Comparison of ENCODE assay signal across 23 cellular contexts in genomic region chr10:64219271-64220025, GRCh38.
"Had no signal": no experiment of that assay in that cellular context is flagged by ENCODE, and none has a peak within 500 bp of the region (broad histone marks: within the 10 kb centered on the region; RNA-seq: fewer than 3 reads in every experiment).

No MANE protein-coding gene starts in this region.

- DNase-seq: cortex of kidney; dorsolateral prefrontal cortex; effector CD4-positive, alpha-beta T cell; gastrocnemius medialis; head of caudate nucleus; left cardiac atrium; left lung; mesenchymal stem cell; midbrain; naive thymus-derived CD8-positive, alpha-beta T cell; occipital lobe; ovary; posterior cingulate gyrus; psoas muscle; right cardiac atrium; sigmoid colon; stimulated activated CD4-positive, alpha-beta T cell treated with anti-CD3 and anti-CD28 coated beads, Interleukin-2, amount 100 ng/mL, for 24 hours; stimulated activated CD4-positive, alpha-beta T cell treated with anti-CD3 and anti-CD28 coated beads, Interleukin-4, amount 100 ng/mL, for 24 hours; stimulated activated naive CD8-positive, alpha-beta T cell treated with anti-CD3 and anti-CD28 coated beads, Interleukin-15, Interleukin-2, amounts not matched to agents 100 U/mL and 50 U/mL, for 24 hours; substantia nigra; testis; tibial artery; upper lobe of left lung had no signal

- H3K36me3 ChIP-seq: gastrocnemius medialis, left lung, ovary, sigmoid colon, tibial artery, upper lobe of left lung had no signal

- H3K4me3 ChIP-seq: dorsolateral prefrontal cortex, gastrocnemius medialis, left lung, ovary, psoas muscle, sigmoid colon, testis, tibial artery, upper lobe of left lung had no signal

- H3K27ac ChIP-seq: dorsolateral prefrontal cortex, gastrocnemius medialis, left lung, ovary, psoas muscle, sigmoid colon, testis, tibial artery, upper lobe of left lung had no signal

- H3K9me3 ChIP-seq: gastrocnemius medialis, ovary, testis had no signal

- H3K4me1 ChIP-seq: gastrocnemius medialis, left lung, psoas muscle, sigmoid colon, testis, tibial artery, upper lobe of left lung had no signal

- H3K27me3 ChIP-seq: dorsolateral prefrontal cortex, gastrocnemius medialis, left lung, ovary, sigmoid colon, testis, tibial artery, upper lobe of left lung had no signal
